In the genomic region with DNA sequence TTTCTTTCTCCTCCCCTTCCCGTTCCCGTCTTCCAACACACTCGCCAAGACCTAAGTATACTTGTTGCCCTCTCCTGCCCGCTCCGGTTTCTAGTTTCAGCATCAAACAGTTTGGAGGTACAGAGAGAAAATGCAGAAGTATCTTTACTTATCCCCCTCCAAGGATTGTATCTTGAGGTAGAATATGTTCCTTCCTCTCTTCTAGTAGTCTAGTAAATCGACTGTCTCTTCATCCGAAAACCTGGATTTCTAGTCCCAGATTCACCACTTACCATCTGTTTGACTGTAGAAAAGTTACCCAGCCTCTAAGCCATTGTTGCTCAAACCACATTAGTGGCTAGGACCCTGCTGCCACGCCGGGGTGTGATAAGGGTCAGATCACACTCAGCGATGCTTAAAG, we compare ENCODE assay signal across 8 cellular contexts. TPM values are rescaled to one million over a fixed set of nuclear protein-coding genes. Genes with fewer than 3 reads are reported as not detected.
DNase-seq lines count a peak whose midpoint lies in the region; ATAC-seq and TF ChIP-seq lines count a peak whose summit lies in the region.

No MANE protein-coding gene starts in this region.

- H3K4me1 ChIP-seq in CD8-positive, alpha-beta memory T cell (ENCODE audit: insufficient read depth, low read length) = peaks cover 66% of the 10 kb centered on the region
- peaks cover 19% of the 10 kb centered on the region for H3K4me1 ChIP-seq in OCI-LY1 (ENCODE audit: insufficient read depth, low read length, severe bottlenecking)
- no peaks in the 10 kb centered on the region for H3K4me1 ChIP-seq in endodermal cell (ENCODE audit: control insufficient read depth, insufficient read depth, low read length)

- H3K9ac ChIP-seq in OCI-LY1 (ENCODE audit: low read length) (peak overlapping the region; percentile 98), endodermal cell (ENCODE audit: extremely low read depth, low read length, poor library complexity, severe bottlenecking) (peak overlapping the region; percentile 96)

- peaks cover 20% of the 10 kb centered on the region; the same call in 1 of the 2 replicates for H3K79me2 ChIP-seq in OCI-LY1 (ENCODE audit: insufficient read depth, low read length)

- peak overlapping the region; percentile 96 to 100 (median 98) for H3K4me3 Mint-ChIP-seq in CD8-positive, alpha-beta memory T cell
- H3K4me3 Mint-ChIP-seq in endodermal cell = peak overlapping the region; percentile 88
- peak overlapping the region; percentile 97 for H3K4me3 Mint-ChIP-seq in osteocyte (ENCODE audit: unreplicated experiment)

- peak overlapping the region; percentile 80 for H3K4me3 ChIP-seq in CD8-positive, alpha-beta memory T cell (ENCODE audit: low read length)
- H3K4me3 ChIP-seq in OCI-LY1 (ENCODE audit: low read depth, low read length, poor library complexity, severe bottlenecking) (peak overlapping the region; percentile 100), endodermal cell (ENCODE audit: low read length) (peak overlapping the region; percentile 89)

- peak overlapping the region; percentile 91 for H3K4me2 ChIP-seq in OCI-LY1 (ENCODE audit: low read length)

- no peaks in the 10 kb centered on the region for H3F3A ChIP-seq in OCI-LY1 (ENCODE audit: insufficient read depth, low read length)

- H3K27ac ChIP-seq in CD8-positive, alpha-beta memory T cell (ENCODE audit: low read depth, low read length) = peak overlapping the region; percentile 99
- H3K27ac ChIP-seq in OCI-LY1 (ENCODE audit: low read depth, low read length, poor library complexity, severe bottlenecking) (peak overlapping the region; percentile 72), endodermal cell (ENCODE audit: low read depth, low read length) (peak overlapping the region; percentile 91)

- H2AFZ ChIP-seq in OCI-LY1 (ENCODE audit: low read length) = no peak overlapping the region

- no peak for ATAC-seq in HG03045 (IDR thresholded peaks at IDR 0.05; ENCODE audit: unreplicated experiment)
- ATAC-seq in HG02571 (IDR thresholded peaks at IDR 0.05; ENCODE audit: unreplicated experiment) = no peak

- H3K9me2 ChIP-seq in OCI-LY1 (ENCODE audit: low read depth, low read length) = no peaks in the 10 kb centered on the region

- whole genome bisulfite sequencing in endodermal cell (ENCODE audit: insufficient coverage in 1 of 2, insufficient read length in 1 of 2), 2 experiments = 39 to 51% methylated on average over 8 to 10 of the region's 10 CpGs

- peaks cover 77 to 92% (median 89%) of the 10 kb centered on the region in 3 donors for H3K4me1 Mint-ChIP-seq in CD8-positive, alpha-beta memory T cell
- peaks cover 13% of the 10 kb centered on the region for H3K4me1 Mint-ChIP-seq in endodermal cell
- H3K4me1 Mint-ChIP-seq in osteocyte (ENCODE audit: unreplicated experiment) = peaks cover 26% of the 10 kb centered on the region

- CTCF ChIA-PET in CD8-positive, alpha-beta memory T cell (lab: Charles Lee) = interaction anchor here (0.8 to 1.3 kb wide), 3 partner anchors 12 to 47 kb away, joined by 3 read pairs; no protein-coding TSS in a partner anchor

- H4K20me1 ChIP-seq in OCI-LY1 (ENCODE audit: insufficient read depth, low read length) = no peaks in the 10 kb centered on the region

- TF ChIP-seq CTCF in OCI-LY1 (IDR thresholded peaks at IDR 0.05; ENCODE audit: low read length) (no peak), endodermal cell (conservative IDR thresholded peaks at IDR 0.05) (no peak), osteocyte (IDR thresholded peaks at IDR 0.05) (no peak)

- POLR2A ChIA-PET in CD8-positive, alpha-beta memory T cell (lab: Charles Lee) = interaction anchor here (0.6 to 1.4 kb wide), 5 partner anchors 11 to 1021 kb away, joined by 3 to 5 read pairs (median 4); partner anchors contain the start of genes NMUR1 and PDE6D

- H3K9me3 Mint-ChIP-seq in CD8-positive, alpha-beta memory T cell = no peaks in the 10 kb centered on the region
- H3K9me3 Mint-ChIP-seq in endodermal cell (peaks cover 13% of the 10 kb centered on the region), osteocyte (ENCODE audit: unreplicated experiment) (no peaks in the 10 kb centered on the region)

- no peak for DNase-seq in CD8-positive, alpha-beta memory T cell
- DNase-seq in endodermal cell (no peak), osteocyte (ENCODE audit: extremely low spot score, unreplicated experiment) (no peak), HuH-7 (ENCODE audit: low spot score) (no peak), NCI-H2196 treated with DMSO at 0.1 percent for 48 hours (lab: John Stamatoyannopoulos, UW; ENCODE audit: unreplicated experiment) (no peak)

- H3K36me3 ChIP-seq in CD8-positive, alpha-beta memory T cell (ENCODE audit: insufficient read depth, low read length) = peaks cover 5% of the 10 kb centered on the region
- H3K36me3 ChIP-seq in OCI-LY1 (ENCODE audit: insufficient read depth, low read length) = peaks cover 39% of the 10 kb centered on the region
- peaks cover 46% of the 10 kb centered on the region for H3K36me3 ChIP-seq in endodermal cell (ENCODE audit: control insufficient read depth, insufficient read depth, low read length)

- peak overlapping the region; percentile 92 to 99 (median 98) for H3K27ac Mint-ChIP-seq in CD8-positive, alpha-beta memory T cell
- peak overlapping the region; percentile 98 for H3K27ac Mint-ChIP-seq in endodermal cell
- peak overlapping the region; percentile 97 for H3K27ac Mint-ChIP-seq in osteocyte (ENCODE audit: unreplicated experiment)

- H3K9me3 ChIP-seq in CD8-positive, alpha-beta memory T cell (ENCODE audit: low read length) = no peaks in the 10 kb centered on the region
- H3K9me3 ChIP-seq in OCI-LY1 (ENCODE audit: low read length) (no peaks in the 10 kb centered on the region), endodermal cell (ENCODE audit: control insufficient read depth, low read length) (peaks cover 14% of the 10 kb centered on the region)

- H3K27me3 ChIP-seq in CD8-positive, alpha-beta memory T cell (ENCODE audit: insufficient read depth, low read length, poor library complexity, severe bottlenecking) = no peaks in the 10 kb centered on the region
- H3K27me3 ChIP-seq in OCI-LY1 (ENCODE audit: insufficient read depth, low read length) = no peaks in the 10 kb centered on the region
- H3K27me3 ChIP-seq in endodermal cell (ENCODE audit: control insufficient read depth, insufficient read depth, low read length, poor library complexity, severe bottlenecking) = no peaks in the 10 kb centered on the region

- H3K27me3 Mint-ChIP-seq in CD8-positive, alpha-beta memory T cell = no peaks in the 10 kb centered on the region
- H3K27me3 Mint-ChIP-seq in endodermal cell (ENCODE audit: insufficient read depth) (no peaks in the 10 kb centered on the region), osteocyte (ENCODE audit: unreplicated experiment) (no peaks in the 10 kb centered on the region)

- H3K36me3 Mint-ChIP-seq in CD8-positive, alpha-beta memory T cell = peaks cover 4 to 75% (median 6%) of the 10 kb centered on the region in 3 donors
- H3K36me3 Mint-ChIP-seq in endodermal cell (ENCODE audit: low read depth) (peaks cover 44% of the 10 kb centered on the region), osteocyte (ENCODE audit: unreplicated experiment) (peaks cover 30% of the 10 kb centered on the region)

RNA-seq across cellular contexts. Expression of gene EIF4E2, which starts 0.8 kb away (rescaled TPM):
- 10 to 100 TPM; 68.8 to 76.5 TPM for total RNA-seq in CD8-positive, alpha-beta memory T cell
- polyA plus RNA-seq in CD8-positive, alpha-beta memory T cell = 73.2 TPM
- 100 to 1,000 TPM; 105 to 116 TPM for total RNA-seq in endodermal cell
- polyA plus RNA-seq in endodermal cell (2013, experiment 1 of 2) = 85.7 TPM
- polyA plus RNA-seq in endodermal cell (2013, experiment 2 of 2) = 95.3 TPM
- total RNA-seq in osteocyte = 88.4 and 90.5 TPM in 2 replicates

RNA-seq across cellular contexts. Expression of gene TIGD1, which starts 0.9 kb away (rescaled TPM):
- 1 to 10 TPM; 6.5 to 7.0 TPM for total RNA-seq in CD8-positive, alpha-beta memory T cell
- polyA plus RNA-seq in CD8-positive, alpha-beta memory T cell = 6.4 TPM
- 1 to 10 TPM; 6.5 to 6.7 TPM for total RNA-seq in endodermal cell
- 9.6 TPM for polyA plus RNA-seq in endodermal cell (2013, experiment 1 of 2)
- 9.6 TPM for polyA plus RNA-seq in endodermal cell (2013, experiment 2 of 2)
- 6.7 and 8.2 TPM in 2 replicates for total RNA-seq in osteocyte

RNA-seq across cellular contexts. Expression of gene CHRNG, which starts 11.8 kb away (rescaled TPM):
- not detected for total RNA-seq in CD8-positive, alpha-beta memory T cell
- polyA plus RNA-seq in CD8-positive, alpha-beta memory T cell = not detected
- total RNA-seq in endodermal cell (not detected), osteocyte (not detected in 2 replicates)
- polyA plus RNA-seq in endodermal cell (2013, experiment 1 of 2) = 0.39 TPM
- polyA plus RNA-seq in endodermal cell (2013, experiment 2 of 2) = 0.33 TPM

RNA-seq across cellular contexts. Expression of gene CHRND, which starts 25.3 kb away (rescaled TPM):
- total RNA-seq in CD8-positive, alpha-beta memory T cell = not detected
- not detected for polyA plus RNA-seq in CD8-positive, alpha-beta memory T cell
- total RNA-seq in endodermal cell = under 1 TPM in 1 of 2 donors, not detected in 1; 0.11 TPM
- polyA plus RNA-seq in endodermal cell (2013, experiment 1 of 2) = 1.2 TPM
- polyA plus RNA-seq in endodermal cell (2013, experiment 2 of 2) = 0.70 TPM
- total RNA-seq in osteocyte = not detected in 2 replicates

RNA-seq across cellular contexts. Expression of gene PRSS56, which starts 31.1 kb away (rescaled TPM):
- not detected for total RNA-seq in CD8-positive, alpha-beta memory T cell
- polyA plus RNA-seq in CD8-positive, alpha-beta memory T cell = not detected
- total RNA-seq in endodermal cell (not detected), osteocyte (not detected in 2 replicates)
- 8.4 TPM for polyA plus RNA-seq in endodermal cell (2013, experiment 1 of 2)
- 3.4 TPM for polyA plus RNA-seq in endodermal cell (2013, experiment 2 of 2)
